20 cellular contexts compared by ENCODE assay signal in the genomic region with DNA sequence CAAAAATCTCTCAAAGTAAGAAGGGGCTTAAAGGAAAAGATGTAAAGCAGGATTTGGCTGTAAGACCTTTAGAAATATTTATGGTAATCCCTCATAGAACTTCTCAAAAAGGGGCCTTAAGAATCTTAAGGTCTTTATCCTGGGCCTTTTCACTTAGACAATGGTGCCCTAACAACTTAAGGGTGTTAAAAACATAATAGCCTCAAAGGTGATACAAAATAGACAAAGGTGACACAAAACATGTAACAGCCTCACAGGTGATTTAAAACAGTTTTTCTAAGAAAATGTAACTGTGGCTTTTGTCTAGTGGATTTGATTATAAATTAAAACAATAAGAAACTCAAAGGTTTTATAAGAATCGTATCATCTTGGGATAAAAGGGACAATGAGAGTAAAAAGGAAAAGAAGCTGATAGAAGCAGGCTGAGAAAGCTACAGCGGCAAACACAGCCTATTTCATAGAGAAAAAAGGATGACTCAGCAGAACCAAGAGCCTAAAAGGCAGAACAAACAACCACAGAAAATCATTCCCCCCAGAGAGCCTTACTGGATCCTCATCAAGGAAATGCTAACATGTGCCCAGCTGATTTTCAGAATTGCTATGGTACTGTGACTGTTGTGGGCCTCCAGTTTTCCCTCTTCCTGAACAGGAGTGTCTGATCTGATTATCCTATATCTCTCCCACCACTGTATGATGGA.
"Had no signal": no experiment of that assay in that cellular context is flagged by ENCODE, and none has a peak within 500 bp of the region (broad histone marks: within the 10 kb centered on the region; RNA-seq: fewer than 3 reads in every experiment).

No MANE protein-coding gene starts in this region.

- H3K36me3 ChIP-seq: left lung, neutrophil, pancreas, right lobe of liver, stomach, vagina had no signal

- H3K9me3 ChIP-seq: neutrophil, pancreas, right lobe of liver, vagina had no signal

- H3K4me3 ChIP-seq: body of pancreas, left lung, pancreas, right lobe of liver, stomach, vagina had no signal

- DNase-seq: activated B cell treated with CpG ODN at 0.5 μM for 24 hours; activated CD4-positive, alpha-beta memory T cell treated with anti-CD3 and anti-CD28 coated beads, Interleukin-2, amount 10 ng/mL, durations not matched to agents 7 days and 5 days; activated CD4-positive, alpha-beta T cell treated with anti-CD3 and anti-CD28 coated beads for 4 hours; activated CD8-positive, alpha-beta memory T cell treated with anti-CD3 and anti-CD28 coated beads, Interleukin-2, amount 10 ng/mL, durations not matched to agents 7 days and 5 days; activated naive CD8-positive, alpha-beta T cell treated with anti-CD3 and anti-CD28 coated beads for 36 hours; amniotic stem cell; body of pancreas; erythroblast; left lung; mammary epithelial cell; pancreas; right lobe of liver; small intestine; stimulated activated CD4-positive, alpha-beta T cell treated with anti-CD3 and anti-CD28 coated beads, Interleukin-15, amount 100 ng/mL, for 24 hours; stimulated activated CD4-positive, alpha-beta T cell treated with anti-CD3 and anti-CD28 coated beads, Interleukin-2, amount 100 ng/mL, for 48 hours; stomach; T-helper 2 cell; trophoblast cell had no signal

- H3K27ac ChIP-seq: body of pancreas, left lung, neutrophil, pancreas, right lobe of liver, stomach, vagina had no signal

- ATAC-seq: activated CD8-positive, alpha-beta memory T cell treated with anti-CD3 and anti-CD28 coated beads, Interleukin-2, amount 10 ng/mL, durations not matched to agents 7 days and 5 days; body of pancreas; left lung; pancreas; right lobe of liver had no signal

- H3K27me3 ChIP-seq: body of pancreas, left lung, neutrophil, pancreas, right lobe of liver, stomach, vagina had no signal
